ENCODE assay signal across 1 cellular context in genomic region chr1:157139125-157139524, GRCh38.
TF ChIP-seq lines count a peak whose summit lies in the region.

No MANE protein-coding gene starts in this region.

TF ChIP-seq in HCT116, 20 proteins besides CTCF, POLR2A, EP300 and RAD21 (continued from another document):
- no peak for TF ChIP-seq ZBTB33 (IDR thresholded peaks at IDR 0.05; ENCODE audit: extremely low read depth, insufficient replicate concordance, low read length)
- no peak for TF ChIP-seq CEBPB (IDR thresholded peaks at IDR 0.05; ENCODE audit: low read depth)
- 0 out of 2 replicates have a peak, but pooled peaks have one; percentile 10 for TF ChIP-seq SIN3A (IDR thresholded peaks at IDR 0.05; ENCODE audit: low read depth)
- no peak for TF ChIP-seq ZNF274 (IDR thresholded peaks at IDR 0.05; ENCODE audit: low read depth, low read length)
